ENCODE assay signal across 27 cellular contexts in genomic region chr4:1988327-1988724, GRCh38.
"Had no signal": no experiment of that assay in that cellular context is flagged by ENCODE, and none has a peak within 500 bp of the region (broad histone marks: within the 10 kb centered on the region; RNA-seq: fewer than 3 reads in every experiment).

No MANE protein-coding gene starts in this region.

- H3K9me3 ChIP-seq: esophagus muscularis mucosa, gastroesophageal sphincter, heart left ventricle, psoas muscle, sigmoid colon, testis, tibial nerve, upper lobe of left lung had no signal

- H3K27me3 ChIP-seq: esophagus muscularis mucosa, foreskin keratinocyte, gastroesophageal sphincter, heart left ventricle, hepatocyte, neural progenitor cell, sigmoid colon, testis, tibial nerve, upper lobe of left lung had no signal

- H3K4me3 ChIP-seq: esophagus muscularis mucosa, gastroesophageal sphincter, heart left ventricle, hepatocyte, neural progenitor cell, psoas muscle, sigmoid colon, testis, tibial nerve, upper lobe of left lung had no signal

- H3K9ac ChIP-seq: neural progenitor cell had no signal

- ATAC-seq: foreskin keratinocyte; gastroesophageal sphincter; heart left ventricle; left lobe of liver; naive thymus-derived CD4-positive, alpha-beta T cell; psoas muscle; right cardiac atrium; stimulated activated memory B cell treated with anti-CD40 and anti-IgM and Interleukin-4, amounts not matched to agents 10 μg/mL and 1 μg/mL and 100 μg/mL, for 72 hours; stimulated activated naive CD8-positive, alpha-beta T cell treated with anti-CD3 and anti-CD28 coated beads, Interleukin-15, Interleukin-2, amounts not matched to agents 100 U/mL and 50 U/mL, for 24 hours had no signal

- H2AFZ ChIP-seq: hepatocyte, neural progenitor cell had no signal

- FAIRE-seq: colon, endothelial cell of umbilical vein, kidney, urothelium cell line had no signal

- H3K4me1 ChIP-seq: foreskin keratinocyte, neural progenitor cell, psoas muscle had no signal

- DNase-seq: dermis blood vessel endothelial cell; effector memory CD4-positive, alpha-beta T cell; foreskin keratinocyte; heart left ventricle; kidney; mesenchymal stem cell; midbrain; naive thymus-derived CD4-positive, alpha-beta T cell; nucleus accumbens; psoas muscle; right cardiac atrium; sigmoid colon; stimulated activated CD4-positive, alpha-beta T cell treated with anti-CD3 and anti-CD28 coated beads, Interleukin-4, amount 100 ng/mL, for 4 hours; stimulated activated naive CD8-positive, alpha-beta T cell treated with anti-CD3 and anti-CD28 coated beads, Interleukin-15, Interleukin-2, amounts not matched to agents 100 U/mL and 50 U/mL, for 24 hours; substantia nigra; testis had no signal

- H3K36me3 ChIP-seq: neural progenitor cell had no signal

- H3K4me2 ChIP-seq: hepatocyte, neural progenitor cell had no signal

- H3K27ac ChIP-seq: esophagus muscularis mucosa, foreskin keratinocyte, gastroesophageal sphincter, heart left ventricle, hepatocyte, neural progenitor cell, psoas muscle, sigmoid colon, testis, tibial nerve, upper lobe of left lung had no signal
